ENCODE assay signal across 13 cellular contexts in the genomic region with DNA sequence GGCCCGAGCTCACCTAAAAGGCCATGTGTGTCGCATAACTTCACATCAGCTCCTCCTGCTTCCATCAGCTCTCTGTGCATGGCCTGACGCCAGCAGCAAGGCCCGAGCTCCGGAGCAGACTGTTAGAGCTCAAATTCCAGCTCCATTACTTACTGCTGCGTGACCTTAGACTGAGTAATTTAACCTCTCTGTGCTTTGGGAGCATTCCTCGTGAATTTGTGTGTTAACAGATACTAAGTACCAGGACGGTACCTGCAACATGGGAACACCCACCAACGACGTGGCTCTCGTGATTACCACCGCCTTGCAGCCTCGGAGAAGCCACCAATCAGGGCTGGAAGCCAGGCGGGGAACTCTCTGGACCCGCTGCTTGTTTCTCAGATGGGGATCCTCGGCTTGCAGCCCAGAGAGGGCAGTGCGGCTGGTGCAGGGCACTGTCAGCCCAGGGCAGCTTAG. TPM values are rescaled to one million over a fixed set of nuclear protein-coding genes. Genes with fewer than 3 reads are reported as not detected.
DNase-seq lines count a peak whose midpoint lies in the region; ATAC-seq, FAIRE-seq and TF ChIP-seq lines count a peak whose summit lies in the region.
"Had no signal": no experiment of that assay in that cellular context is flagged by ENCODE, and none has a peak within 500 bp of the region (broad histone marks: within the 10 kb centered on the region; RNA-seq: fewer than 3 reads in every experiment).

No MANE protein-coding gene starts in this region.

- no peaks in the 10 kb centered on the region for H3K4me1 ChIP-seq in vagina
- H3K4me1 ChIP-seq: A549 had no signal

- peak; percentile 47 for ATAC-seq in Right ventricle myocardium inferior

- H3K9me3 ChIP-seq in vagina = no peaks in the 10 kb centered on the region
- H3K9me3 ChIP-seq: A549 had no signal

- no peaks in the 10 kb centered on the region for H3K27me3 ChIP-seq in vagina

- no peak for FAIRE-seq in GM19239 (lab: Jason Lieb, UNC)
- FAIRE-seq: A549 had no signal

- H3K36me3 ChIP-seq in vagina = peaks cover 0 to 73% of the 10 kb centered on the region in 2 donors

- intact Hi-C loops in Right ventricle myocardium inferior (cut with DNase I) = no loop called here
- intact Hi-C loops in cardiac septum (cut with DNase I) = loop anchor here (5.0 kb wide), 1 partner anchor 39 kb away; no protein-coding TSS in a partner anchor
- intact Hi-C loops in vagina (cut with DNase I) = no loop called here

- no peak overlapping the region for H3K27ac ChIP-seq in vagina
- H3K27ac ChIP-seq: A549 had no signal

- TF ChIP-seq CTCF in vagina (IDR thresholded peaks at IDR 0.05) = no peak

- DNase-seq in Right ventricle myocardium inferior (ENCODE audit: missing footprints) (peak; percentile 78), cardiac septum (ENCODE audit: low spot score) (no peak), brain pericyte (ENCODE audit: low read depth, low spot score) (peak; percentile 61), hepatic stellate cell (ENCODE audit: low spot score) (peak; percentile 90), vagina (ENCODE audit: extremely low spot score in 2 of 2) (no peak), GM19239 (ENCODE audit: insufficient read length, low spot score) (no peak), CD1c-positive myeloid dendritic cell (ENCODE audit: extremely low spot score) (no peak)
- no peak for DNase-seq in stimulated activated CD4-positive, alpha-beta T cell treated with anti-CD3 and anti-CD28 coated beads, Interleukin-15, amount 100 ng/mL, for 24 hours
- DNase-seq: DND-41; effector CD4-positive, alpha-beta T cell; NCI-H146; stimulated activated naive CD4-positive, alpha-beta T cell had no signal

- no peak overlapping the region for H3K4me3 ChIP-seq in vagina
- H3K4me3 ChIP-seq: A549 had no signal

- no peak for TF ChIP-seq POLR2A in vagina (IDR thresholded peaks at IDR 0.05)

RNA-seq across cellular contexts. Expression of gene LETM1, which starts 12.9 kb away (rescaled TPM):
- 39.8 TPM for total RNA-seq in Right ventricle myocardium inferior
- 37.8 TPM for total RNA-seq in cardiac septum
- 67.5 TPM for total RNA-seq in vagina

RNA-seq across cellular contexts. Expression of gene NSD2, which starts 28.2 kb away (rescaled TPM):
- total RNA-seq in Right ventricle myocardium inferior (37.0 TPM), cardiac septum (60.4 TPM), vagina (38.5 TPM)

RNA-seq across cellular contexts. Expression of gene FGFR3, which starts 49.9 kb away (rescaled TPM):
- total RNA-seq in Right ventricle myocardium inferior (1.8 TPM), cardiac septum (4.7 TPM), vagina (96.5 TPM)

Comparison
In these comparisons a context has a peak if more than half of its experiments do, and no peak if none do; other contexts are left out.
1. DNase-seq: peak in Right ventricle myocardium inferior (single experiment), brain pericyte (single experiment) and hepatic stellate cell (single experiment); none in cardiac septum (single experiment), stimulated activated CD4-positive, alpha-beta T cell treated with anti-CD3 and anti-CD28 coated beads, Interleukin-15, amount 100 ng/mL, for 24 hours (single experiment), vagina (0 of 2), GM19239 (single experiment) and CD1c-positive myeloid dendritic cell (single experiment).
2. RNA of gene FGFR3, which starts 49.9 kb away (total RNA-seq): 96.5 TPM in vagina (single experiment); 4.7 TPM in cardiac septum (single experiment) and 1.8 TPM in Right ventricle myocardium inferior (single experiment); every median in the first group is over 10 times any median in the second.